ENCODE assay signal across 1 cellular context in genomic region chr1:229131243-229132105, GRCh38.
TF ChIP-seq lines count a peak whose summit lies in the region.

No MANE protein-coding gene starts in this region.

TF ChIP-seq in HepG2, 621 proteins besides CTCF, POLR2A, EP300 and RAD21 (continued from another document and continues in another):
- TF ChIP-seq, protein P1, sequence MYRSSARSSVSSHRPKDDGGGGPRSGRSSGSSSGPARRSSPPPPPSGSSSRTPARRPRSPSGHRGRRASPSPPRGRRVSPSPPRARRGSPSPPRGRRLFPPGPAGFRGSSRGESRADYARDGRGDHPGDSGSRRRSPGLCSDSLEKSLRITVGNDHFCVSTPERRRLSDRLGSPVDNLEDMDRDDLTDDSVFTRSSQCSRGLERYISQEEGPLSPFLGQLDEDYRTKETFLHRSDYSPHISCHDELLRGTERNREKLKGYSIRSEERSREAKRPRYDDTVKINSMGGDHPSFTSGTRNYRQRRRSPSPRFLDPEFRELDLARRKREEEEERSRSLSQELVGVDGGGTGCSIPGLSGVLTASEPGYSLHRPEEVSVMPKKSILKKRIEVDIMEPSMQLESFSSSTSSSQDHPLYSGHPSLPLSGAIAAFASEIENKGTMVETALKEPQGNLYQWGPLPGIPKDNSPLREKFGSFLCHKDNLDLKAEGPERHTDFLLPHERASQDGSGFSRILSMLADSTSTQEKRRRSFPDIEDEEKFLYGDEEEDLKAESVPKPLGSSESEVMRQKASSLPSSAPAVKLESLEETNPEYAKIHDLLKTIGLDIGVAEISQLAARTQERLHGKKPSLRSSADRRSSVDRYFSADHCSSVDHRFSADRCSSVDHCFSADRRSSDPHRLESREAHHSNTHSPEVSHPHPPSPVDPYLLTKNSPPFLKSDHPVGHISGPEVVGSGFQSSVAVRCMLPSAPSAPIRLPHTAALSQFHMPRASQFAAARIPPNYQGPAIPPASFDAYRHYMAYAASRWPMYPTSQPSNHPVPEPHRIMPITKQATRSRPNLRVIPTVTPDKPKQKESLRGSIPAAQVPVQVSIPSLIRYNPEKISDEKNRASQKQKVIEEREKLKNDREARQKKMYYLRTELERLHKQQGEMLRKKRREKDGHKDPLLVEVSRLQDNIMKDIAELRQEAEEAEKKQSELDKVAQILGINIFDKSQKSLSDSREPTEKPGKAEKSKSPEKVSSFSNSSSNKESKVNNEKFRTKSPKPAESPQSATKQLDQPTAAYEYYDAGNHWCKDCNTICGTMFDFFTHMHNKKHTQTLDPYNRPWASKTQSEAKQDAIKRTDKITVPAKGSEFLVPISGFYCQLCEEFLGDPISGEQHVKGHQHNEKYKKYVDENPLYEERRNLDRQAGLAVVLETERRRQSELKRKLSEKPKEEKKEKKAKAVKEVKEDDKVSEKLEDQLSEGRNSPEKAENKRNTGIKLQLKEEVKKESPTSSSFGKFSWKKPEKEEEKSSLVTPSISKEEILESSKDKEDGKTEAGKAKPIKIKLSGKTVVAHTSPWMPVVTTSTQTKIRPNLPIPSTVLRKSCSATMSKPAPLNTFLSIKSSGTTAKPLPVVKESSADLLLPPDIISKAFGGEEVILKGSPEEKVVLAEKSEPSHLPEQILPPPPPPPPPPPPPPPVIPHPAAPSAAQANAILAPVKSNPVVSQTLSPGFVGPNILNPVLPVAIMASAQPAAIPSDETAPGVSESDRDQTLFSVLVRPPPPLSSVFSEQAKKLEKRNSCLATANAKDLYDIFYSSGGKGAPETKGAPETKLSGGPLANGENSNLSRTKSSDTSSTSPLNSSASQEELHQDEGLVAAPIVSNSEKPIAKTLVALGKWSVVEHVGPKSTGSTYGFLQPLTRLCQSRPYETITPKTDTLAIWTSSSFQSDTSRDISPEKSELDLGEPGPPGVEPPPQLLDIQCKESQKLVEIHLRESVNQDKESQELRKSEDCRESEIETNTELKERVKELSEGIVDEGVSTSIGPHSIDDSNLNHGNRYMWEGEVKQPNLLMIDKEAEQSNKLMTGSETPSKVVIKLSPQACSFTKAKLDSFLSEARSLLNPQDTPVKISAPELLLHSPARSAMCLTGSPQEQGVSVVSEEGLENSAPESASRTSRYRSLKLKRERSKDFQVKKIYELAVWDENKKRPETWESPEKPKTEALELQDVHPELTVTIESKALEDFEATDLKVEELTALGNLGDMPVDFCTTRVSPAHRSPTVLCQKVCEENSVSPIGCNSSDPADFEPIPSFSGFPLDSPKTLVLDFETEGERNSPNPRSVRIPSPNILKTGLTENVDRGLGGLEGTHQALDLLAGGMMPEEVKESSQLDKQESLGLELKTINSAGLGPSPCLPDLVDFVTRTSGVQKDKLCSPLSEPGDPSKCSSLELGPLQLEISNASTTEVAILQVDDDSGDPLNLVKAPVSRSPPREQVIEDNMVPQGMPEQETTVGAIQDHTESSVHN (CRISPR knock-in tag; IDR thresholded peaks at IDR 0.05): no peak
- no peak for TF ChIP-seq KLF13 (CRISPR knock-in tag; IDR thresholded peaks at IDR 0.05)
- TF ChIP-seq KDM6A (CRISPR knock-in tag; IDR thresholded peaks at IDR 0.05; ENCODE audit: low read depth): peak; percentile 90
- peak in 1 of 2 experiments; percentile 80; a peak in 1 of 4 replicates for TF ChIP-seq KLF16 (CRISPR knock-in tag; IDR thresholded peaks at IDR 0.05)
- no peak for TF ChIP-seq SRF (IDR thresholded peaks at IDR 0.05; ENCODE audit: low read depth, low read length)
- TF ChIP-seq MIER3 (CRISPR knock-in tag; IDR thresholded peaks at IDR 0.05; ENCODE audit: borderline replicate concordance): peak; percentile 69; the same call in 1 of the 2 replicates
- peak; percentile 74; the same call in 1 of the 2 replicates for TF ChIP-seq HDAC1 (CRISPR knock-in tag; IDR thresholded peaks at IDR 0.05)
- TF ChIP-seq CCDC6 (CRISPR knock-in tag; IDR thresholded peaks at IDR 0.05): 0 out of 2 replicates have a peak, but pooled peaks have one; percentile 55
- peak; percentile 94; the same call in 1 of the 2 replicates for TF ChIP-seq TOE1 (CRISPR knock-in tag; IDR thresholded peaks at IDR 0.05)
- TF ChIP-seq HNF4A (CRISPR knock-in tag; IDR thresholded peaks at IDR 0.05): peak; percentile 97
- peak; percentile 79 for TF ChIP-seq NR2F6 (IDR thresholded peaks at IDR 0.05)
- peak; percentile 81 for TF ChIP-seq NR2F6 (CRISPR knock-in tag; IDR thresholded peaks at IDR 0.05)
- TF ChIP-seq, protein P2, sequence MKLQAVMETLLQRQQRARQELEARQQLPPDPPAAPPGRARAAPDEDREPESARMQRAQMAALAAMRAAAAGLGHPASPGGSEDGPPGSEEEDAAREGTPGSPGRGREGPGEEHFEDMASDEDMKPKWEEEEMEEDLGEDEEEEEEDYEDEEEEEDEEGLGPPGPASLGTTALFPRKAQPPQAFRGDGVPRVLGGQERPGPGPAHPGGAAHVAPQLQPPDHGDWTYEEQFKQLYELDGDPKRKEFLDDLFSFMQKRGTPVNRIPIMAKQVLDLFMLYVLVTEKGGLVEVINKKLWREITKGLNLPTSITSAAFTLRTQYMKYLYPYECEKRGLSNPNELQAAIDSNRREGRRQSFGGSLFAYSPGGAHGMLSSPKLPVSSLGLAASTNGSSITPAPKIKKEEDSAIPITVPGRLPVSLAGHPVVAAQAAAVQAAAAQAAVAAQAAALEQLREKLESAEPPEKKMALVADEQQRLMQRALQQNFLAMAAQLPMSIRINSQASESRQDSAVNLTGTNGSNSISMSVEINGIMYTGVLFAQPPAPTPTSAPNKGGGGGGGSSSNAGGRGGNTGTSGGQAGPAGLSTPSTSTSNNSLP (IDR thresholded peaks at IDR 0.05; ENCODE audit: low read depth, low read length): peak; percentile 99
- peak; percentile 86 for TF ChIP-seq ZGPAT (CRISPR knock-in tag; IDR thresholded peaks at IDR 0.05)
- 0 out of 2 replicates have a peak, but pooled peaks have one; percentile 28 for TF ChIP-seq BRF2 (CRISPR knock-in tag; IDR thresholded peaks at IDR 0.05)
- TF ChIP-seq ZNF749 (CRISPR knock-in tag; IDR thresholded peaks at IDR 0.05; ENCODE audit: borderline replicate concordance): no peak
- TF ChIP-seq NONO (IDR thresholded peaks at IDR 0.05): no peak
- TF ChIP-seq NONO (CRISPR knock-in tag; conservative IDR thresholded peaks at IDR 0.05): peak; percentile 75; the same call in 1 of the 2 replicates
- no peak for TF ChIP-seq SSRP1 (CRISPR knock-in tag; IDR thresholded peaks at IDR 0.05)
- TF ChIP-seq MED1 (CRISPR knock-in tag; IDR thresholded peaks at IDR 0.05): peak; percentile 97
- TF ChIP-seq KLF12 (CRISPR knock-in tag; IDR thresholded peaks at IDR 0.05; ENCODE audit: borderline replicate concordance): no peak
- TF ChIP-seq DNMT3B (CRISPR knock-in tag; conservative IDR thresholded peaks at IDR 0.05): 0 out of 2 replicates have a peak, but pooled peaks have one; percentile 63
- TF ChIP-seq SUZ12 (IDR thresholded peaks at IDR 0.05; ENCODE audit: low read depth, low read length): no peak
- 0 out of 2 replicates have a peak, but pooled peaks have one; percentile 18 for TF ChIP-seq KMT2A (CRISPR knock-in tag; IDR thresholded peaks at IDR 0.05)
- 0 out of 2 replicates have a peak, but pooled peaks have one; percentile 63 for TF ChIP-seq NFKBIZ (CRISPR knock-in tag; IDR thresholded peaks at IDR 0.05)
- TF ChIP-seq FOSL2 (CRISPR knock-in tag; IDR thresholded peaks at IDR 0.05): peak; percentile 53; the same call in 1 of the 2 replicates
- no peak for TF ChIP-seq MAFK (conservative IDR thresholded peaks at IDR 0.05 in 1 of 2, IDR thresholded peaks at IDR 0.05 in 1 of 2; ENCODE audit: low read length in 2 of 2)
- no peak for TF ChIP-seq ADNP (CRISPR knock-in tag; IDR thresholded peaks at IDR 0.05)
- TF ChIP-seq FOXM1 (CRISPR knock-in tag; IDR thresholded peaks at IDR 0.05): no peak
- TF ChIP-seq, protein P3, sequence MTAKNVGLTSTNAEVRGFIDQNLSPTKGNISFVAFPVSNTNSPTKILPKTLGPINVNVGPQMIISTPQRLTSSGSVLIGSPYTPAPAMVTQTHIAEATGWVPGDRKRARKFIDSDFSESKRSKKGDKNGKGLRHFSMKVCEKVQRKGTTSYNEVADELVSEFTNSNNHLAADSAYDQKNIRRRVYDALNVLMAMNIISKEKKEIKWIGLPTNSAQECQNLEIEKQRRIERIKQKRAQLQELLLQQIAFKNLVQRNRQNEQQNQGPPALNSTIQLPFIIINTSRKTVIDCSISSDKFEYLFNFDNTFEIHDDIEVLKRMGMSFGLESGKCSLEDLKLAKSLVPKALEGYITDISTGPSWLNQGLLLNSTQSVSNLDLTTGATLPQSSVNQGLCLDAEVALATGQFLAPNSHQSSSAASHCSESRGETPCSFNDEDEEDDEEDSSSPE (CRISPR knock-in tag; IDR thresholded peaks at IDR 0.05): no peak
- TF ChIP-seq ARID4A (CRISPR knock-in tag; IDR thresholded peaks at IDR 0.05; ENCODE audit: borderline replicate concordance): no peak; the same call in 1 of the 2 replicates
- no peak for TF ChIP-seq PAF1 (CRISPR knock-in tag; IDR thresholded peaks at IDR 0.05)
- no peak for TF ChIP-seq ZNF530 (CRISPR knock-in tag; IDR thresholded peaks at IDR 0.05; ENCODE audit: low read depth)
- TF ChIP-seq, protein P4, sequence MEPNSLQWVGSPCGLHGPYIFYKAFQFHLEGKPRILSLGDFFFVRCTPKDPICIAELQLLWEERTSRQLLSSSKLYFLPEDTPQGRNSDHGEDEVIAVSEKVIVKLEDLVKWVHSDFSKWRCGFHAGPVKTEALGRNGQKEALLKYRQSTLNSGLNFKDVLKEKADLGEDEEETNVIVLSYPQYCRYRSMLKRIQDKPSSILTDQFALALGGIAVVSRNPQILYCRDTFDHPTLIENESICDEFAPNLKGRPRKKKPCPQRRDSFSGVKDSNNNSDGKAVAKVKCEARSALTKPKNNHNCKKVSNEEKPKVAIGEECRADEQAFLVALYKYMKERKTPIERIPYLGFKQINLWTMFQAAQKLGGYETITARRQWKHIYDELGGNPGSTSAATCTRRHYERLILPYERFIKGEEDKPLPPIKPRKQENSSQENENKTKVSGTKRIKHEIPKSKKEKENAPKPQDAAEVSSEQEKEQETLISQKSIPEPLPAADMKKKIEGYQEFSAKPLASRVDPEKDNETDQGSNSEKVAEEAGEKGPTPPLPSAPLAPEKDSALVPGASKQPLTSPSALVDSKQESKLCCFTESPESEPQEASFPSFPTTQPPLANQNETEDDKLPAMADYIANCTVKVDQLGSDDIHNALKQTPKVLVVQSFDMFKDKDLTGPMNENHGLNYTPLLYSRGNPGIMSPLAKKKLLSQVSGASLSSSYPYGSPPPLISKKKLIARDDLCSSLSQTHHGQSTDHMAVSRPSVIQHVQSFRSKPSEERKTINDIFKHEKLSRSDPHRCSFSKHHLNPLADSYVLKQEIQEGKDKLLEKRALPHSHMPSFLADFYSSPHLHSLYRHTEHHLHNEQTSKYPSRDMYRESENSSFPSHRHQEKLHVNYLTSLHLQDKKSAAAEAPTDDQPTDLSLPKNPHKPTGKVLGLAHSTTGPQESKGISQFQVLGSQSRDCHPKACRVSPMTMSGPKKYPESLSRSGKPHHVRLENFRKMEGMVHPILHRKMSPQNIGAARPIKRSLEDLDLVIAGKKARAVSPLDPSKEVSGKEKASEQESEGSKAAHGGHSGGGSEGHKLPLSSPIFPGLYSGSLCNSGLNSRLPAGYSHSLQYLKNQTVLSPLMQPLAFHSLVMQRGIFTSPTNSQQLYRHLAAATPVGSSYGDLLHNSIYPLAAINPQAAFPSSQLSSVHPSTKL (CRISPR knock-in tag; IDR thresholded peaks at IDR 0.05): peak; percentile 92; the same call in 1 of the 2 replicates
- no peak; the same call in 1 of the 2 replicates for TF ChIP-seq POGZ (CRISPR knock-in tag; IDR thresholded peaks at IDR 0.05)
- no peak for TF ChIP-seq MXD4 (CRISPR knock-in tag; IDR thresholded peaks at IDR 0.05)
- TF ChIP-seq ZNF24 (IDR thresholded peaks at IDR 0.05): 0 out of 2 replicates have a peak, but pooled peaks have one; percentile 41
